Comparison of ENCODE assay signal across 15 cellular contexts in the genomic region with DNA sequence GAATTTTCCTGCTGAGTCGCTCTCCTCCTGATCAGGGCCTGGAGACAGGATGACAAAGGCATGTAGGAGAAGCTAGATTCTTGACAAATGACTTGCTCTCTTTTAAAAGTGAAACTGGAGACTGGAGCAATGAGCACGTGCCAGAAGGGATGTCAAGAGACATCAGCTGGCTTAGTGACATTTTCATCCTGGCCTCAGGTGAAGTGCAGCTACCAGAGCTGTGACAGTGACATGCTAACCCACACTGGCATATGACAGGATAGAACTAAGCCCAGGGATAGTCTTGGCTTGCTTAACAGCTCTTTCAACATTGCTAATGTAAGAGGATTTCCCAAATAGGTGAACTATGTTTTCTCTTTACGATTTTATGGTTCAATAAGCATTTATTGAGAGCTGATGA.
"Had no signal": no experiment of that assay in that cellular context is flagged by ENCODE, and none has a peak within 500 bp of the region (broad histone marks: within the 10 kb centered on the region; RNA-seq: fewer than 3 reads in every experiment).

No MANE protein-coding gene starts in this region.

- H3K27me3 ChIP-seq: adrenal gland, body of pancreas, gastroesophageal sphincter, spleen, tibial nerve had no signal

- H3K4me3 ChIP-seq: adrenal gland, body of pancreas, gastroesophageal sphincter, spleen, tibial nerve had no signal

- DNase-seq: activated CD4-positive, alpha-beta T cell treated with anti-CD3 and anti-CD28 coated beads for 48 hours; activated naive CD4-positive, alpha-beta T cell treated with anti-CD3 and anti-CD28 coated beads, Interleukin-2, amount 10 ng/mL, durations not matched to agents 7 days and 5 days; adrenal gland; body of pancreas; effector memory CD8-positive, alpha-beta T cell; kidney; midbrain; naive B cell; right cardiac atrium; spleen; stimulated activated CD4-positive, alpha-beta T cell treated with anti-CD3 and anti-CD28 coated beads, Interleukin-1b, Interleukin-23, amount 100 ng/mL, for 48 hours had no signal

- H3K79me2 ChIP-seq: parathyroid adenoma had no signal

- H3K36me3 ChIP-seq: adrenal gland, gastroesophageal sphincter, spleen, tibial nerve had no signal

- H3K9ac ChIP-seq: parathyroid adenoma had no signal

- H3K27ac ChIP-seq: adrenal gland, body of pancreas, epithelial cell of prostate, gastroesophageal sphincter, parathyroid adenoma, spleen, tibial nerve had no signal

- H3K9me3 ChIP-seq: adrenal gland, body of pancreas had no signal

- H3K4me1 ChIP-seq: adrenal gland, body of pancreas, gastroesophageal sphincter, parathyroid adenoma, spleen, tibial nerve had no signal

- H2AFZ ChIP-seq: parathyroid adenoma had no signal
